ENCODE assay signal across 17 cellular contexts in the genomic region with DNA sequence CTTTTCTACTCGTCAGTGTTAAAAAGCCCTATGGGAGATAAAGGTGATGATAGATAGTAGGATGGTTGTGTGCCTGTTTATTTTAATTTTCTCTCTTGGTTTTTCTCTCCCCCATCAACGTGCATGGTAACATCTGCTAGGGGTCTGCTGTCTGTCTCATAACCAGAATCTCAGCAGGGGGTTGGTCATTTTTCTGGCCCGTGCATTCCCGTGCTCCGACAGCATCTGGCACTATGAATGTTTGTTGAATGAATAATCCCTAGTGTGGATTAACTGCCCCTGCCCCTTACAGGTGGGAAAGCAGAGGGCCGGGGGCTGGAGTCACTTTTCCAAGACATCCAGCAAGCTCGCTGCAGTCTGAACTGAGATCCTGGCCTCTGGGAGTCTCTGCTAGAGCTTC. TPM values are rescaled to one million over a fixed set of nuclear protein-coding genes. Genes with fewer than 3 reads are reported as not detected.
DNase-seq lines count a peak whose midpoint lies in the region; TF ChIP-seq lines count a peak whose summit lies in the region.
"Had no signal": no experiment of that assay in that cellular context is flagged by ENCODE, and none has a peak within 500 bp of the region (broad histone marks: within the 10 kb centered on the region; RNA-seq: fewer than 3 reads in every experiment).

No MANE protein-coding gene starts in this region.

- H3K9me3 ChIP-seq in smooth muscle cell (replicated peaks; ENCODE audit: low read depth): no peaks in the 10 kb centered on the region
- H3K9me3 ChIP-seq: A549, BE2C had no signal

- H3K4me3 ChIP-seq in choroid plexus epithelial cell (ENCODE audit: low read depth, low read length) (no peak overlapping the region), smooth muscle cell (no peak overlapping the region)
- H3K4me3 ChIP-seq: A549 had no signal

- no peaks in the 10 kb centered on the region for H3K27me3 ChIP-seq in smooth muscle cell (ENCODE audit: low read depth)
- H3K27me3 ChIP-seq: BE2C had no signal

- DNase-seq in NCI-H524 (lab: John Stamatoyannopoulos, UW): peak; percentile 28 to 75
- DNase-seq in RPMI7951 (ENCODE audit: low read depth): peak; percentile 41
- peak; percentile 69 for DNase-seq in choroid plexus epithelial cell (ENCODE audit: low read depth)
- no peak for DNase-seq in smooth muscle cell (lab: John Stamatoyannopoulos, UW; ENCODE audit: unreplicated experiment)
- no peak for DNase-seq in stimulated activated CD4-positive, alpha-beta T cell treated with anti-CD3 and anti-CD28 coated beads, Interleukin-2, amount 100 ng/mL, for 48 hours
- no peak for DNase-seq in HPDE6-E6E7 (ENCODE audit: extremely low spot score)
- DNase-seq in EL: no peak
- DNase-seq: CD4-positive, alpha-beta memory T cell; HCEC 1CT; HFFc6 had no signal

- H3K9ac ChIP-seq in smooth muscle cell (ENCODE audit: low read depth): peak overlapping the region; percentile 31

- H3K4me1 ChIP-seq in smooth muscle cell (ENCODE audit: low read depth): no peaks in the 10 kb centered on the region
- H3K4me1 ChIP-seq: A549 had no signal

- peaks cover 7% of the 10 kb centered on the region for H3F3A ChIP-seq in smooth muscle cell (ENCODE audit: low read depth)

- peak overlapping the region; percentile 35 for H3K4me2 ChIP-seq in smooth muscle cell
- H3K4me2 ChIP-seq: A549 had no signal

- TF ChIP-seq CTCF in choroid plexus epithelial cell (conservative IDR thresholded peaks at IDR 0.05; ENCODE audit: low read depth, low read length): no peak
- no peak for TF ChIP-seq CTCF in smooth muscle cell (IDR thresholded peaks at IDR 0.05; ENCODE audit: borderline replicate concordance, insufficient read depth, poor library complexity, severe bottlenecking)

- peak overlapping the region; percentile 90 for H3K27ac ChIP-seq in smooth muscle cell (ENCODE audit: low read depth)
- H3K27ac ChIP-seq: A549, C4-2B had no signal

- H4K20me1 ChIP-seq in smooth muscle cell (ENCODE audit: low read depth): no peaks in the 10 kb centered on the region

- H3K36me3 ChIP-seq in smooth muscle cell (ENCODE audit: low read depth): no peaks in the 10 kb centered on the region
- H3K36me3 ChIP-seq: BE2C had no signal

- H3K79me2 ChIP-seq in smooth muscle cell (ENCODE audit: low read depth): no peaks in the 10 kb centered on the region

- WGBS in smooth muscle cell (ENCODE audit: low lambda C conversion rate): 43% methylated on average over 7 of the region's 7 CpGs

- H2AFZ ChIP-seq in smooth muscle cell (ENCODE audit: low read depth): no peak overlapping the region

RNA-seq across cellular contexts. Expression of gene CA5A, which starts 6.3 kb away (rescaled TPM):
- not detected in 2 replicates for total RNA-seq in RPMI7951 (2014; rRNA removed; shearing (Covaris generic))
- not detected in 2 replicates for total RNA-seq in smooth muscle cell
- polyA plus RNA-seq in smooth muscle cell: not detected in 2 replicates
- total RNA-seq: CD4-positive, alpha-beta memory T cell; H4; HFFc6; HT-29 had no signal
- polyA plus RNA-seq: A549; AG04450; CD4-positive, alpha-beta memory T cell; IgD-negative memory B cell had no signal

RNA-seq across cellular contexts. Expression of gene BANP, which starts 21.2 kb away (rescaled TPM):
- 15.3 and 15.5 TPM in 2 replicates for total RNA-seq in RPMI7951 (2014; rRNA removed; shearing (Covaris generic))
- total RNA-seq in smooth muscle cell: 19.5 and 19.9 TPM in 2 replicates
- polyA plus RNA-seq in smooth muscle cell: 11.5 and 19.5 TPM in 2 replicates

Comparison
In these comparisons a context has a peak if more than half of its experiments do, and no peak if none do; other contexts are left out.
1. DNase-seq: peak in NCI-H524 (2 of 2), RPMI7951 (single experiment) and choroid plexus epithelial cell (single experiment); none in smooth muscle cell (single experiment), stimulated activated CD4-positive, alpha-beta T cell treated with anti-CD3 and anti-CD28 coated beads, Interleukin-2, amount 100 ng/mL, for 48 hours (0 of 2), HPDE6-E6E7 (single experiment) and EL (single experiment).